Comparison of ENCODE assay signal across 8 cellular contexts in the genomic region with DNA sequence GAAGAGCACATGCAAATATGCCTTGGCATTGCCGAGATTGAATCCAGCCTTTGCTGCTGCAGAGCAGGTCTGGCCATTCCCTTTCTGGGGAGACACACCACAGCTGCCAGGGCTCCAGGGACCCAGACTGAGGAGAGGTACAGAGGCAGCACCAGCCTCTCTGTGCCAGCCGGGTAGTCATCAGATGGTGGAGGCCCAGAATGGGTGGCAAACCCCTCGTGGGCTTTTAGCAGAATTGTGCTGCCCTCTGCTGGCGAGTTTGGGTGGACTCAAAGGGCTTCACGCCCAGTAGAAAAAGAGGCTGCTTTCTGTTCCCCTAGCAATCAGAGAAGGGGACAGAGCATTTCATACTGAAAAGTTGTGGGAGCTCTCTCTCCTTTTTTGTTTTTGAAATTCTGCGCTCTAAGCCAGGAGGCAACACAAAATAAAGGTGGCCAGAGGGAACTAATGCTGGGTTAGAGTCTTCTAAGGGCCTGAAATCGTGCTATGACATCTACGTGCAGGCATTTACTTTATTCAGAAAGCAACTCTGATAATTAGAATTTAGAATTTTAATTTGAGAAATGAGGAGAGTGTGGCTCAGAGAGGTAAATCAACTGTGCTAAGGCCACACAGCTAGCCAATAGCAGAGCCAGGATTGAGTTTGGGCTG.
DNase-seq lines count a peak whose midpoint lies in the region; ATAC-seq, FAIRE-seq and TF ChIP-seq lines count a peak whose summit lies in the region.

No MANE protein-coding gene starts in this region.

- DNase-seq in SIG-M5 treated with dmso at 0.1 percent for 504 hours (lab: John Stamatoyannopoulos, UW; ENCODE audit: unreplicated experiment) (peak; percentile 39), SIG-M5 (lab: John Stamatoyannopoulos, UW) (no peak), NCI-H748 treated with DMSO at 0.1 percent for 48 hours (lab: John Stamatoyannopoulos, UW) (peak; percentile 35), endothelial cell of umbilical vein (ENCODE audit: low read depth, low spot score) (peak; percentile 65), myocyte (ENCODE audit: low read depth) (peak; percentile 85)
- DNase-seq in activated CD8-positive, alpha-beta memory T cell treated with anti-CD3 and anti-CD28 coated beads for 24 hours: peak; percentile 88
- peak; percentile 63 for DNase-seq in stimulated activated CD8-positive, alpha-beta memory T cell treated with anti-CD3 and anti-CD28 coated beads, Interleukin-7, amount 100 ng/mL, for 24 hours (ENCODE audit: low read depth)

- peak; percentile 79 to 81 for TF ChIP-seq CTCF in endothelial cell of umbilical vein (IDR thresholded peaks at IDR 0.05; ENCODE audit: extremely low read depth in 1 of 2, insufficient read depth in 1 of 2, low read depth in 1 of 2, low read length in 2 of 2)

- BruUV-seq in endothelial cell of umbilical vein (replicated peaks; lab: Mats Ljungman, UMichigan): no TSS peak

- H3K9me3 ChIP-seq in endothelial cell of umbilical vein (replicated peaks; ENCODE audit: control insufficient read depth, insufficient read depth, low read length): no peaks in the 10 kb centered on the region

- POLR2A ChIA-PET in endothelial cell of umbilical vein (lab: Charles Lee): no interaction called here

- FAIRE-seq in endothelial cell of umbilical vein (lab: Jason Lieb, UNC): peak; percentile 94

- no peak overlapping the region for H3K9ac ChIP-seq in endothelial cell of umbilical vein (replicated peaks; ENCODE audit: extremely low read depth, insufficient read depth, low read length)

- no peak overlapping the region for H3K4me2 ChIP-seq in endothelial cell of umbilical vein (ENCODE audit: insufficient read depth, low read length)

- no peaks in the 10 kb centered on the region for H3K9me1 ChIP-seq in endothelial cell of umbilical vein (replicated peaks; ENCODE audit: control insufficient read depth, extremely low read depth, insufficient read depth, low read length)

- H3K79me2 ChIP-seq in endothelial cell of umbilical vein (ENCODE audit: control insufficient read depth, insufficient read depth, low read length): no peaks in the 10 kb centered on the region

- H3K27me3 ChIP-seq in endothelial cell of umbilical vein (ENCODE audit: control insufficient read depth in 2 of 2, insufficient read depth in 2 of 2, low read length in 2 of 2): no peaks in the 10 kb centered on the region

- no peak overlapping the region for H2AFZ ChIP-seq in endothelial cell of umbilical vein (ENCODE audit: low read depth, low read length)

- no peaks in the 10 kb centered on the region for H4K20me1 ChIP-seq in endothelial cell of umbilical vein (replicated peaks; ENCODE audit: control insufficient read depth, extremely low read depth, insufficient read depth, low read length)

- no peak for TF ChIP-seq POLR2A in endothelial cell of umbilical vein (IDR thresholded peaks at IDR 0.05; ENCODE audit: low read depth, low read length)

- H3K4me1 ChIP-seq in endothelial cell of umbilical vein (ENCODE audit: control insufficient read depth, extremely low read depth, insufficient read depth, low read length): no peaks in the 10 kb centered on the region

- CTCF ChIA-PET in endothelial cell of umbilical vein (lab: Charles Lee): interaction anchor here (0.7 to 8.3 kb wide), 19 partner anchors 13 to 800 kb away, joined by 3 to 102 read pairs (median 9); no protein-coding TSS in a partner anchor

- no peak overlapping the region for H3K4me3 ChIP-seq in endothelial cell of umbilical vein (replicated peaks in 1 of 3; ENCODE audit: insufficient read depth in 1 of 3, low read depth in 1 of 3, low read length in 3 of 3)

- dilution Hi-C loops in endothelial cell of umbilical vein (cut with MboI; ENCODE audit: extremely low pct_ligation_motif_present, low sequenced_read_pairs): no loop called here

- H3K27ac ChIP-seq in endothelial cell of umbilical vein (ENCODE audit: insufficient read depth, low read depth, low read length): no peak overlapping the region

- ATAC-seq in HG03442 (IDR thresholded peaks at IDR 0.05; ENCODE audit: unreplicated experiment): peak; percentile 60

- intact Hi-C loops in endothelial cell of umbilical vein (cut with micrococcal nuclease): loop anchor here (1.0 to 10.0 kb wide), 6 partner anchors 208 to 483 kb away; no protein-coding TSS in a partner anchor

- H3K36me3 ChIP-seq in endothelial cell of umbilical vein (ENCODE audit: control insufficient read depth in 2 of 2, extremely low read depth in 1 of 2, insufficient read depth in 2 of 2, low read length in 2 of 2): no peaks in the 10 kb centered on the region

TF ChIP-seq in endothelial cell of umbilical vein, 7 proteins besides CTCF, POLR2A, EP300 and RAD21:
- TF ChIP-seq EZH2 (IDR thresholded peaks at IDR 0.05; ENCODE audit: borderline replicate concordance, low read depth, low read length, severe bottlenecking): no peak
- TF ChIP-seq FOS (IDR thresholded peaks at IDR 0.05; ENCODE audit: borderline replicate concordance, insufficient read depth, low read length): no peak
- TF ChIP-seq JUN (IDR thresholded peaks at IDR 0.05; ENCODE audit: borderline replicate concordance, insufficient read depth, insufficient read length, low read depth): no peak
- no peak for TF ChIP-seq GATA2 (IDR thresholded peaks at IDR 0.05; ENCODE audit: insufficient read depth, insufficient read length, low read depth, low read length)
- no peak for TF ChIP-seq MYC (IDR thresholded peaks at IDR 0.05; ENCODE audit: low read depth, low read length)
- no peak for TF ChIP-seq POLR2AphosphoS5 (IDR thresholded peaks at IDR 0.05; ENCODE audit: insufficient read depth, low read depth, low read length)
- TF ChIP-seq, protein P1, sequence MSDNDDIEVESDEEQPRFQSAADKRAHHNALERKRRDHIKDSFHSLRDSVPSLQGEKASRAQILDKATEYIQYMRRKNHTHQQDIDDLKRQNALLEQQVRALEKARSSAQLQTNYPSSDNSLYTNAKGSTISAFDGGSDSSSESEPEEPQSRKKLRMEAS (IDR thresholded peaks at IDR 0.05; ENCODE audit: insufficient read depth, insufficient read length): no peak
